8 cellular contexts compared by ENCODE assay signal in the genomic region with DNA sequence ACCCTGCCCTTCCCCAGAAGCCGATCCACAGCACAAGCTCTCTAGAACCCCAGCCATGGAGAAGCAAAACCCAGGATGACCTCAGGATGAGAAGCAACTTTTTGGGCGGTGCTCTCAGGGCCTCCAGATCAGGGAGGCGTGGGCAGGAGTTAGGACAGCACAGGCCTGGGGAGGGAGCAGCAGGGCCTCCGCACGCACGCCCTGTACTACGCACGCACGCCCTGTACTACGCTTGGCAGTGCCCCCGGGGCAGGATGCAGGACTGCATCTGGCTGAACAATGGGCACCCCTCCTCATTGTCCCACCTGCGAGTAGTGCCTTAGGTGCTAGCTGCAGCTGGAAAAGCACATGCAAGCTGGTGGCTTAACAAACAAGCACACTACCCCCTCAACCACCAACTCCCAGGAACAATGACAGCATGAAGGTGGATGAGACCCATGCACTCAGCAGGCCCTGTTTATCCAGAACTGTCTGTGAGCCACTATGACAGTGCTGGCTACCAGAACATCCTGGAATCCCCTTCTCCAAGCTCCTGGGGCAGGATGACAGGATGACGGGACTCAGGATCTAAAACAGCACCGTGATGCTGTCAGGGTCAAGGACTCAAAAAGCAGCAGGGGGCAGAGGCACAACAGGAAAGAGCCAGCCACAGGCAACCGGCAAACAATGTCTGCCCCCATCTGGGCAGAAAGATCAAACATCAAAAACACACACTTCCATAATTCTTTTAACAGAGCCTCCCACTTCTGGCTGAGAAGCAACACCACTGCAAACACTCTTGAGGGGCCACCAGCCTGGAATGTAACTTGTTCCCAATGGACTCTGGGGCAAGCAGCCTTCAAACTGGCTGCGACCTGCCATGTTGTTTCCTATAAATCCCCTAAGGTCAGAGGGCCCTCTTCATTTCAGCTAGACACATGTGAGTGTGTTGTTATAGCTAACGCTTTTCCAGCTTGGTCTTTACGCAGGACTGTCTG. TPM values are rescaled to one million over a fixed set of nuclear protein-coding genes. Genes with fewer than 3 reads are reported as not detected.
DNase-seq lines count a peak whose midpoint lies in the region; ATAC-seq and TF ChIP-seq lines count a peak whose summit lies in the region.

No MANE protein-coding gene starts in this region.

- peaks cover 83% of the 10 kb centered on the region for H3K36me3 ChIP-seq in NT2/D1 (ENCODE audit: insufficient read depth, insufficient read length, low read length)

- TF ChIP-seq CTCF in fibroblast of villous mesenchyme (IDR thresholded peaks at IDR 0.05; ENCODE audit: insufficient read depth, low read depth, low read length), result peak; percentile 44

- no peaks in the 10 kb centered on the region for H3K9me3 Mint-ChIP-seq in activated T-cell treated with anti-CD3 and anti-CD28 coated beads, Interleukin-2, amount 50 U/mL, for 4 hours

- peaks cover 34% of the 10 kb centered on the region for H3K4me1 ChIP-seq in NT2/D1 (ENCODE audit: insufficient read depth, insufficient read length)

- no peak for ATAC-seq in activated T-cell treated with anti-CD3 and anti-CD28 coated beads, Interleukin-2, amount 50 U/mL, for 4 hours
- ATAC-seq in GM19463 (IDR thresholded peaks at IDR 0.05; ENCODE audit: unreplicated experiment), result no peak

- H3K9ac ChIP-seq in NT2/D1 (ENCODE audit: insufficient read length, low read depth), result peak overlapping the region; percentile 28

- H3K36me3 Mint-ChIP-seq in activated T-cell treated with anti-CD3 and anti-CD28 coated beads, Interleukin-2, amount 50 U/mL, for 4 hours (ENCODE audit: insufficient read depth), result no peaks in the 10 kb centered on the region

- H3K4me3 ChIP-seq in NT2/D1 (ENCODE audit: insufficient read length, low read depth) (no peak overlapping the region), fibroblast of villous mesenchyme (ENCODE audit: low read depth, low read length) (no peak overlapping the region)

- no peak overlapping the region for H3K4me3 Mint-ChIP-seq in activated T-cell treated with anti-CD3 and anti-CD28 coated beads, Interleukin-2, amount 50 U/mL, for 4 hours

- H3K27me3 Mint-ChIP-seq in activated T-cell treated with anti-CD3 and anti-CD28 coated beads, Interleukin-2, amount 50 U/mL, for 4 hours (ENCODE audit: low read depth), result peaks cover 2% of the 10 kb centered on the region

- peak; percentile 18 to 19 for DNase-seq in SHP77 (lab: John Stamatoyannopoulos, UW)
- no peak for DNase-seq in SHP77 treated with DMSO at 0.1 percent for 48 hours (lab: John Stamatoyannopoulos, UW)
- no peak for DNase-seq in NT2/D1 (ENCODE audit: low read depth, low spot score)
- DNase-seq in fibroblast of villous mesenchyme (ENCODE audit: low read depth), result peak; percentile 66
- peak; percentile 86 for DNase-seq in smooth muscle cell of the brain vasculature (ENCODE audit: low read depth, low spot score)
- no peak for DNase-seq in DMS79 (lab: John Stamatoyannopoulos, UW)
- no peak for DNase-seq in activated T-cell treated with anti-CD3 and anti-CD28 coated beads, Interleukin-2, amount 50 U/mL, for 4 hours

- no peaks in the 10 kb centered on the region for H3K27me3 ChIP-seq in NT2/D1 (ENCODE audit: insufficient read depth, insufficient read length)

- no peaks in the 10 kb centered on the region for H3K9me3 ChIP-seq in NT2/D1 (ENCODE audit: insufficient read depth, low read length)

- peaks cover 4% of the 10 kb centered on the region for H3K4me1 Mint-ChIP-seq in activated T-cell treated with anti-CD3 and anti-CD28 coated beads, Interleukin-2, amount 50 U/mL, for 4 hours (ENCODE audit: low read depth)

RNA-seq across cellular contexts. Expression of a gene that starts 11.7 kb away (rescaled TPM):
- total RNA-seq in fibroblast of villous mesenchyme, result 5.8 and 17.3 TPM in 2 replicates
- 1 to 10 TPM in 2 of 3 donors, under 1 TPM in 1; 0.76 to 1.4 (median 1.1) TPM for total RNA-seq in activated T-cell treated with anti-CD3 and anti-CD28 coated beads, Interleukin-2, amount 50 U/mL, for 4 hours

Comparison
In these comparisons a context has a peak if more than half of its experiments do, and no peak if none do; other contexts are left out.
1. DNase-seq: peak in SHP77 (2 of 2), fibroblast of villous mesenchyme (single experiment) and smooth muscle cell of the brain vasculature (single experiment); none in SHP77 treated with DMSO at 0.1 percent for 48 hours (single experiment), NT2/D1 (single experiment), DMS79 (single experiment) and activated T-cell treated with anti-CD3 and anti-CD28 coated beads, Interleukin-2, amount 50 U/mL, for 4 hours (single experiment).